16 cellular contexts compared by ENCODE assay signal in the genomic region with DNA sequence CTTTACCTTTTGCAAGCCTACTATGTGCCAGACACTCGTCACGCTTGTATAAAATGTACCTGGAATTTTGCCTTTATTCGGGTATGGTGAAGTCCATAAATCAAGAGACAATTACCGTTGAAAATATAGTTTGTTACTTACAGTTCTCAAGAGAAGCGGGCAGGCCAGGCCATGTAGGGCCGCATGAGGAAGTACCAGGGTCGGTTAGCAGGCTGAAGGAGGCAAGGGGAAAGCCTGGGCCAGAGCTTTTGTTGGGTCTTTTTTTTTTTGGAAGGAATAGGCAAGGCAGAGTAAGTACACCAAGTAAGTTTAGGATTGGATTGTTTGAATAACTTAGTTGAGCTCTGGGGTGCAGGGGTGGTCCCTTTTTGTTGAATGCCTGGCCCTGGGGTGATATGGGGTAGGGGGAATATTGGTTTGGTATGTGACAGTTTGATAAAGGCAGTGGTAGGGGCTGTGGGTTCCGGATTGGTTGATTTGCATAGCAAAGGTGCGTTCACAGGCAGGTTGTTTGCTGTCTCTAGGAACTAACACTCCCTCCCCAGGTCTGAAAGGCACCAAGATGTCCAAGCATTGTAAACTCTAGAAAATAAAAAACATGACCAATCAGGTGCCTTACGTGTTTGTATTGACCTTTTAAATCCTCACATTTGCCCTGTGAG.
DNase-seq lines count a peak whose midpoint lies in the region; ATAC-seq and TF ChIP-seq lines count a peak whose summit lies in the region.
"Had no signal": no experiment of that assay in that cellular context is flagged by ENCODE, and none has a peak within 500 bp of the region (broad histone marks: within the 10 kb centered on the region; RNA-seq: fewer than 3 reads in every experiment).

No MANE protein-coding gene starts in this region.

- H3K4me1 ChIP-seq in endodermal cell (ENCODE audit: control insufficient read depth, insufficient read depth, low read length), result peaks cover 17% of the 10 kb centered on the region

- no peak for DNase-seq in activated CD4-positive, alpha-beta T cell treated with anti-CD3 and anti-CD28 coated beads, Interleukin-2, amount 10 ng/mL, durations not matched to agents 24 days and 14 days
- DNase-seq in activated CD4-positive, alpha-beta T cell treated with anti-CD3 and anti-CD28 coated beads, Interleukin-2, amount 50 U/mL, for 4 hours, result no peak
- DNase-seq in NCI-H526 (lab: John Stamatoyannopoulos, UW) (peak; percentile 53 to 64), endodermal cell (no peak), midbrain (lab: John Stamatoyannopoulos, UW) (no peak)
- DNase-seq in T-helper 2 cell treated with Interferon-gamma antibody and Interleukin-4, amounts not matched to agents 5 μg/mL and 100 μg/mL, for 36 hours (ENCODE audit: low spot score), result no peak
- DNase-seq: 8988T; AML-193; CD8-positive, alpha-beta memory T cell; DMS53; GF-D8; GM23248; HCEC 1CT; HFFc6 had no signal

- H3K36me3 ChIP-seq in endodermal cell (ENCODE audit: control insufficient read depth, insufficient read depth, low read length), result no peaks in the 10 kb centered on the region
- H3K36me3 ChIP-seq: BLaER1 had no signal

- H3K4me3 ChIP-seq in endodermal cell (ENCODE audit: low read length), result no peak overlapping the region
- H3K4me3 ChIP-seq: BLaER1, GM23248 had no signal

- H3K9me3 Mint-ChIP-seq in activated CD4-positive, alpha-beta T cell treated with anti-CD3 and anti-CD28 coated beads, Interleukin-2, amount 10 ng/mL, durations not matched to agents 24 days and 14 days, result no peaks in the 10 kb centered on the region
- peaks cover 11% of the 10 kb centered on the region for H3K9me3 Mint-ChIP-seq in endodermal cell
- H3K9me3 Mint-ChIP-seq in T-helper 2 cell treated with Interferon-gamma antibody and Interleukin-4, amounts not matched to agents 5 μg/mL and 100 μg/mL, for 36 hours, result no peaks in the 10 kb centered on the region

- H3K27me3 Mint-ChIP-seq in activated CD4-positive, alpha-beta T cell treated with anti-CD3 and anti-CD28 coated beads, Interleukin-2, amount 10 ng/mL, durations not matched to agents 24 days and 14 days, result no peaks in the 10 kb centered on the region
- no peaks in the 10 kb centered on the region for H3K27me3 Mint-ChIP-seq in endodermal cell (ENCODE audit: insufficient read depth)
- no peaks in the 10 kb centered on the region for H3K27me3 Mint-ChIP-seq in T-helper 2 cell treated with Interferon-gamma antibody and Interleukin-4, amounts not matched to agents 5 μg/mL and 100 μg/mL, for 36 hours (ENCODE audit: low read depth)

- H3K27ac ChIP-seq in endodermal cell (ENCODE audit: low read depth, low read length), result no peak overlapping the region
- H3K27ac ChIP-seq: BLaER1, GM23248 had no signal

- 82 to 89% methylated on average over 8 to 10 of the region's 10 CpGs for whole genome bisulfite sequencing in endodermal cell (ENCODE audit: insufficient coverage in 1 of 2, insufficient read length in 1 of 2), 2 experiments

- peaks cover 14% of the 10 kb centered on the region for H3K9me3 ChIP-seq in endodermal cell (ENCODE audit: control insufficient read depth, low read length)

- no peak for TF ChIP-seq CTCF in endodermal cell (conservative IDR thresholded peaks at IDR 0.05)

- no peaks in the 10 kb centered on the region for H3K4me1 Mint-ChIP-seq in activated CD4-positive, alpha-beta T cell treated with anti-CD3 and anti-CD28 coated beads, Interleukin-2, amount 10 ng/mL, durations not matched to agents 24 days and 14 days
- H3K4me1 Mint-ChIP-seq in endodermal cell, result peaks cover 47% of the 10 kb centered on the region
- no peaks in the 10 kb centered on the region for H3K4me1 Mint-ChIP-seq in T-helper 2 cell treated with Interferon-gamma antibody and Interleukin-4, amounts not matched to agents 5 μg/mL and 100 μg/mL, for 36 hours (ENCODE audit: low read depth)
- H3K4me1 Mint-ChIP-seq: CD8-positive, alpha-beta memory T cell had no signal

- ATAC-seq in HG03457 (IDR thresholded peaks at IDR 0.05; ENCODE audit: unreplicated experiment), result no peak

- intact Hi-C loops in activated CD4-positive, alpha-beta T cell treated with anti-CD3 and anti-CD28 coated beads, Interleukin-2, amount 10 ng/mL, durations not matched to agents 24 days and 14 days (cut with micrococcal nuclease), result no loop called here

- H3K36me3 Mint-ChIP-seq in activated CD4-positive, alpha-beta T cell treated with anti-CD3 and anti-CD28 coated beads, Interleukin-2, amount 10 ng/mL, durations not matched to agents 24 days and 14 days (ENCODE audit: low read depth), result no peaks in the 10 kb centered on the region
- H3K36me3 Mint-ChIP-seq in endodermal cell (ENCODE audit: low read depth), result no peaks in the 10 kb centered on the region
- H3K36me3 Mint-ChIP-seq in T-helper 2 cell treated with Interferon-gamma antibody and Interleukin-4, amounts not matched to agents 5 μg/mL and 100 μg/mL, for 36 hours (ENCODE audit: low read depth), result no peaks in the 10 kb centered on the region
- H3K36me3 Mint-ChIP-seq: CD8-positive, alpha-beta memory T cell had no signal

- no peak overlapping the region for H3K9ac ChIP-seq in endodermal cell (ENCODE audit: extremely low read depth, low read length, poor library complexity, severe bottlenecking)
- H3K9ac ChIP-seq: BLaER1, GM23248 had no signal

- no peaks in the 10 kb centered on the region for H3K27me3 ChIP-seq in endodermal cell (ENCODE audit: control insufficient read depth, insufficient read depth, low read length, poor library complexity, severe bottlenecking)
- H3K27me3 ChIP-seq: BLaER1 had no signal

- peak overlapping the region; percentile 34 for H3K27ac Mint-ChIP-seq in activated CD4-positive, alpha-beta T cell treated with anti-CD3 and anti-CD28 coated beads, Interleukin-2, amount 10 ng/mL, durations not matched to agents 24 days and 14 days
- peak overlapping the region; percentile 72 for H3K27ac Mint-ChIP-seq in endodermal cell
- no peak overlapping the region for H3K27ac Mint-ChIP-seq in T-helper 2 cell treated with Interferon-gamma antibody and Interleukin-4, amounts not matched to agents 5 μg/mL and 100 μg/mL, for 36 hours
- H3K27ac Mint-ChIP-seq: CD8-positive, alpha-beta memory T cell; HFFc6 had no signal

- H3K4me3 Mint-ChIP-seq in activated CD4-positive, alpha-beta T cell treated with anti-CD3 and anti-CD28 coated beads, Interleukin-2, amount 10 ng/mL, durations not matched to agents 24 days and 14 days, result no peak overlapping the region
- peak overlapping the region; percentile 38 for H3K4me3 Mint-ChIP-seq in endodermal cell
- no peak overlapping the region for H3K4me3 Mint-ChIP-seq in T-helper 2 cell treated with Interferon-gamma antibody and Interleukin-4, amounts not matched to agents 5 μg/mL and 100 μg/mL, for 36 hours
- H3K4me3 Mint-ChIP-seq: CD8-positive, alpha-beta memory T cell; HFFc6 had no signal

Comparison
In these comparisons a context has a peak if more than half of its experiments do, and no peak if none do; other contexts are left out.
1. DNase-seq: peak in NCI-H526 (2 of 2); none in activated CD4-positive, alpha-beta T cell treated with anti-CD3 and anti-CD28 coated beads, Interleukin-2, amount 10 ng/mL, durations not matched to agents 24 days and 14 days (single experiment), activated CD4-positive, alpha-beta T cell treated with anti-CD3 and anti-CD28 coated beads, Interleukin-2, amount 50 U/mL, for 4 hours (0 of 2), endodermal cell (single experiment), midbrain (single experiment) and T-helper 2 cell treated with Interferon-gamma antibody and Interleukin-4, amounts not matched to agents 5 μg/mL and 100 μg/mL, for 36 hours (single experiment).